9 cellular contexts compared by ENCODE assay signal in genomic region chr1:223712856-223713494, GRCh38. TPM values are rescaled to one million over a fixed set of nuclear protein-coding genes. Genes with fewer than 3 reads are reported as not detected.
DNase-seq lines count a peak whose midpoint lies in the region; ATAC-seq and TF ChIP-seq lines count a peak whose summit lies in the region.
"Had no signal": no experiment of that assay in that cellular context is flagged by ENCODE, and none has a peak within 500 bp of the region (broad histone marks: within the 10 kb centered on the region; RNA-seq: fewer than 3 reads in every experiment).

No MANE protein-coding gene starts in this region.

- BruUV-seq in Caco-2 (replicated peaks; lab: Mats Ljungman, UMichigan) = no TSS peak

- peaks cover 82% of the 10 kb centered on the region for H3K4me1 ChIP-seq in Caco-2
- H3K4me1 ChIP-seq in osteoblast (ENCODE audit: insufficient read depth, low read length) = peaks cover 57% of the 10 kb centered on the region

- peaks cover 62% of the 10 kb centered on the region for H3K79me2 ChIP-seq in osteoblast (ENCODE audit: insufficient read depth, low read length)

- intact Hi-C loops in Caco-2 (cut with micrococcal nuclease; ENCODE audit: unreplicated experiment) = loop anchor here (5.0 kb wide), 2 partner anchors 134 to 279 kb away; partner anchors contain the start of gene TP53BP2

- H3K4me3 ChIP-seq in Caco-2 (ENCODE audit: low read depth, low read length) (peak overlapping the region; percentile 97), foreskin fibroblast (ENCODE audit: low read depth in 1 of 2, low read length in 2 of 2) (peak overlapping the region; percentile 90 to 94), osteoblast (ENCODE audit: insufficient read depth, low read length) (peak overlapping the region; percentile 83)

- H2AFZ ChIP-seq in osteoblast (ENCODE audit: low read length) = peak overlapping the region; percentile 49

- H3K9me3 Mint-ChIP-seq in Caco-2 (ENCODE audit: unreplicated experiment) (no peaks in the 10 kb centered on the region), IgD-negative memory B cell (no peaks in the 10 kb centered on the region)

- peak overlapping the region; percentile 88 for H3K4me2 ChIP-seq in osteoblast (ENCODE audit: insufficient read depth, low read length)

- CTCF ChIA-PET in Caco-2 (lab: Charles Lee) = interaction anchor here (0.6 to 1.9 kb wide), 4 partner anchors 36 to 63 kb away, joined by 3 to 7 read pairs (median 4); no protein-coding TSS in a partner anchor

- H3K36me3 Mint-ChIP-seq in Caco-2 (ENCODE audit: insufficient read depth, unreplicated experiment) = peaks cover 22% of the 10 kb centered on the region
- no peaks in the 10 kb centered on the region for H3K36me3 Mint-ChIP-seq in IgD-negative memory B cell

- peak; percentile 43 for ATAC-seq in GM21528 (IDR thresholded peaks at IDR 0.05; ENCODE audit: low FRiP score, unreplicated experiment)

- H4K20me1 ChIP-seq in osteoblast (ENCODE audit: insufficient read depth, low read length) = peaks cover 34% of the 10 kb centered on the region

- H3K27ac Mint-ChIP-seq in Caco-2 (ENCODE audit: unreplicated experiment) (peak overlapping the region; percentile 14), IgD-negative memory B cell (peak overlapping the region; percentile 65 to 90 (median 82))

- H3K36me3 ChIP-seq in Caco-2 (ENCODE audit: control insufficient read depth, insufficient read depth, low read length) (peaks cover 4% of the 10 kb centered on the region), osteoblast (ENCODE audit: insufficient read depth, low read length) (peaks cover 29% of the 10 kb centered on the region)

- TF ChIP-seq CTCF in Caco-2 (IDR thresholded peaks at IDR 0.05; ENCODE audit: insufficient read depth in 1 of 2, low read depth in 1 of 2, low read length in 1 of 2, severe bottlenecking in 1 of 2, unreplicated experiment in 1 of 2) (no peak), foreskin fibroblast (IDR thresholded peaks at IDR 0.05; ENCODE audit: low read depth, low read length) (no peak), osteoblast (IDR thresholded peaks at IDR 0.05; ENCODE audit: extremely low read depth, low read depth, low read length) (no peak)

- no peaks in the 10 kb centered on the region for H3K27me3 ChIP-seq in Caco-2 (replicated peaks; ENCODE audit: control insufficient read depth, insufficient read depth, low read length)
- H3K27me3 ChIP-seq in osteoblast (ENCODE audit: insufficient read depth, low read length) = no peaks in the 10 kb centered on the region

- H3K27me3 Mint-ChIP-seq in Caco-2 (ENCODE audit: insufficient read depth, unreplicated experiment) = no peaks in the 10 kb centered on the region
- H3K27me3 Mint-ChIP-seq in IgD-negative memory B cell = no peaks in the 10 kb centered on the region

- H3K9me3 ChIP-seq in Caco-2 (no peaks in the 10 kb centered on the region), osteoblast (ENCODE audit: low read depth, low read length) (no peaks in the 10 kb centered on the region)

- H3K4me1 Mint-ChIP-seq in Caco-2 (ENCODE audit: low read depth, unreplicated experiment) (peaks cover 50% of the 10 kb centered on the region), IgD-negative memory B cell (peaks cover 44 to 59% (median 57%) of the 10 kb centered on the region in 3 donors)

- DNase-seq in Caco-2 = no peak
- DNase-seq in activated T-helper 1 cell treated with anti-CD3 and anti-CD28 coated beads, Interleukin-2, amount 50 U/mL, for 16 hours (ENCODE audit: low read depth in 1 of 2, low spot score in 1 of 2) = peak; percentile 13 to 22
- DNase-seq in foreskin fibroblast = peak in 1 of 2 donors; percentile 37
- DNase-seq in osteoblast (ENCODE audit: insufficient read length, low spot score, missing footprints) = peak; percentile 71
- no peak for DNase-seq in RPMI8226
- no peak for DNase-seq in DMS153 (lab: John Stamatoyannopoulos, UW)

- POLR2A ChIA-PET in Caco-2 (lab: Charles Lee) = interaction anchor here (1.0 to 1.6 kb wide), 2 partner anchors 12 to 36 kb away, joined by 4 to 5 read pairs; no protein-coding TSS in a partner anchor

- peak overlapping the region; percentile 73 for H3K4me3 Mint-ChIP-seq in Caco-2 (ENCODE audit: unreplicated experiment)
- peak overlapping the region; percentile 82 to 97 (median 90) for H3K4me3 Mint-ChIP-seq in IgD-negative memory B cell

- peak overlapping the region; percentile 79 for H3K27ac ChIP-seq in osteoblast (ENCODE audit: low read depth, low read length)

RNA-seq across cellular contexts. Expression of gene CAPN2, which starts 0.6 kb away (rescaled TPM):
- total RNA-seq in Caco-2 (2022) (151 and 157 TPM in 2 replicates), osteoblast (340 and 341 TPM in 2 replicates)
- 140 TPM for polyA plus RNA-seq in IgD-negative memory B cell

RNA-seq across cellular contexts. Expression of gene CAPN8, which starts 47.5 kb away (rescaled TPM):
- total RNA-seq in Caco-2 (2022) (4.1 and 6.7 TPM in 2 replicates), osteoblast (not detected in 2 replicates)
- not detected for polyA plus RNA-seq in IgD-negative memory B cell
- total RNA-seq: LHCN-M2 had no signal

Comparison
In these comparisons a context has a peak if more than half of its experiments do, and no peak if none do; other contexts are left out.
1. DNase-seq: peak in activated T-helper 1 cell treated with anti-CD3 and anti-CD28 coated beads, Interleukin-2, amount 50 U/mL, for 16 hours (2 of 2) and osteoblast (single experiment); none in Caco-2 (0 of 2), RPMI8226 (single experiment) and DMS153 (single experiment).
2. Peak in every context shown above with its lines, with median percentiles within 50 percentile points of each other: H3K4me3 ChIP-seq.